In genomic region chr1:43327549-43328292, GRCh38 we compare ENCODE assay signal across 22 cellular contexts. TPM values are rescaled to one million over a fixed set of nuclear protein-coding genes. Genes with fewer than 3 reads are reported as not detected.
DNase-seq lines count a peak whose midpoint lies in the region; ATAC-seq and TF ChIP-seq lines count a peak whose summit lies in the region.
"Had no signal": no experiment of that assay in that cellular context is flagged by ENCODE, and none has a peak within 500 bp of the region (broad histone marks: within the 10 kb centered on the region; RNA-seq: fewer than 3 reads in every experiment).

No MANE protein-coding gene starts in this region.

- peaks cover 2% of the 10 kb centered on the region for H3K4me1 Mint-ChIP-seq in T-helper 17 cell

- intact Hi-C loops in left colon (cut with DNase I, micrococcal nuclease) = no loop called here

- no peaks in the 10 kb centered on the region for H3K27me3 Mint-ChIP-seq in T-helper 17 cell

- no peak overlapping the region for H3K27ac Mint-ChIP-seq in T-helper 17 cell
- H3K27ac Mint-ChIP-seq: T-helper 1 cell treated with Interleukin-12 subunit alpha and Interleukin-12 subunit beta and Interleukin-4 antibody, amounts not matched to agents 30 μg/mL and 1 μg/mL, for 36 hours had no signal

- H3K36me3 Mint-ChIP-seq in T-helper 17 cell (ENCODE audit: low read depth) = peaks cover 2% of the 10 kb centered on the region

- TF ChIP-seq CTCF in epithelial cell of esophagus (IDR thresholded peaks at IDR 0.05; ENCODE audit: insufficient read depth, low read depth, low read length, missing control alignments) = no peak

- no peak overlapping the region for H3K4me3 ChIP-seq in epithelial cell of esophagus (ENCODE audit: low read length)
- H3K4me3 ChIP-seq: PC-9, SK-N-MC had no signal

- H3K9me3 ChIP-seq in T-helper 17 cell (ENCODE audit: control insufficient read depth, low read length, poor library complexity, severe bottlenecking) = no peaks in the 10 kb centered on the region

- ATAC-seq in left colon (peak; percentile 45), T-helper 17 cell (no peak), HG03196 (IDR thresholded peaks at IDR 0.05; ENCODE audit: unreplicated experiment) (no peak)
- ATAC-seq: Right ventricle myocardium inferior had no signal

- no peak overlapping the region for H3K4me3 Mint-ChIP-seq in T-helper 17 cell
- H3K4me3 Mint-ChIP-seq: T-helper 1 cell treated with Interleukin-12 subunit alpha and Interleukin-12 subunit beta and Interleukin-4 antibody, amounts not matched to agents 30 μg/mL and 1 μg/mL, for 36 hours had no signal

- DNase-seq in EL (peak; percentile 27), M059J (ENCODE audit: low read depth) (peak; percentile 39), epithelial cell of esophagus (ENCODE audit: low read depth) (peak; percentile 17), left colon (no peak), NCI-H524 treated with DMSO at 0.1 percent for 48 hours (lab: John Stamatoyannopoulos, UW) (no peak), T-helper 17 cell (no peak), cerebellar cortex (ENCODE audit: low spot score) (no peak)
- DNase-seq: C1 segment of cervical spinal cord, COR-L47, GDM1, H7, KBM-7, NCI-H1105 treated with DMSO at 0.1 percent for 48 hours, NCI-H187 treated with DMSO at 0.1 percent for 48 hours, NCI-H446 treated with DMSO at 0.1 percent for 48 hours, NCI-H774, PC-9 had no signal

RNA-seq across cellular contexts. Expression of gene MPL, which starts 9.9 kb away (rescaled TPM):
- not detected in 2 replicates for total RNA-seq in M059J (2014; rRNA removed; shearing (Covaris generic))
- total RNA-seq in left colon (under 1 TPM in 1 of 2 donors, not detected in 1; 0.56 TPM), T-helper 17 cell (10 to 100 TPM in 1 of 2 donors, under 1 TPM in 1; 0.94 to 16.6 TPM)
- total RNA-seq: H7, MCF 10A had no signal

RNA-seq across cellular contexts. Expression of gene TIE1, which starts 26.9 kb away (rescaled TPM):
- 2.0 and 3.3 TPM in 2 replicates for total RNA-seq in M059J (2014; rRNA removed; shearing (Covaris generic))
- total RNA-seq in left colon (1 to 10 TPM; 4.9 to 7.6 TPM), T-helper 17 cell (not detected)
- total RNA-seq: MCF 10A, PC-9 had no signal

RNA-seq across cellular contexts. Expression of gene CDC20, which starts 31.1 kb away (rescaled TPM):
- total RNA-seq in M059J (2014; rRNA removed; shearing (Covaris generic)) = 273 and 274 TPM in 2 replicates
- 10 to 100 TPM; 10.5 to 24.3 TPM for total RNA-seq in left colon
- under 1 TPM; 0.65 to 0.97 TPM for total RNA-seq in T-helper 17 cell

RNA-seq across cellular contexts. Expression of gene ELOVL1, which starts 40.1 kb away (rescaled TPM):
- 152 and 164 TPM in 2 replicates for total RNA-seq in M059J (2014; rRNA removed; shearing (Covaris generic))
- total RNA-seq in left colon (100 to 1,000 TPM; 135 to 152 TPM), T-helper 17 cell (10 to 100 TPM; 32.3 to 36.9 TPM)

RNA-seq across cellular contexts. Expression of gene C1orf210, which starts 42.3 kb away (rescaled TPM):
- not detected in 2 replicates for total RNA-seq in M059J (2014; rRNA removed; shearing (Covaris generic))
- total RNA-seq in left colon (10 to 100 TPM; 76.9 to 97.8 TPM), T-helper 17 cell (not detected)
- total RNA-seq: Right ventricle myocardium inferior had no signal

Comparison
In these comparisons a context has a peak if more than half of its experiments do, and no peak if none do; other contexts are left out.
1. DNase-seq: peak in EL (single experiment), M059J (single experiment) and epithelial cell of esophagus (single experiment); none in left colon (0 of 2), NCI-H524 treated with DMSO at 0.1 percent for 48 hours (single experiment), T-helper 17 cell (0 of 3) and cerebellar cortex (single experiment).
2. RNA of gene CDC20, which starts 31.1 kb away (total RNA-seq): 273 to 274 TPM in M059J; 10.5 to 24.3 TPM in left colon and 0.65 to 0.97 TPM in T-helper 17 cell; every median in the first group is over 10 times any median in the second.